Comparison of ENCODE assay signal across 1 cellular context in genomic region chr5:171477101-171477500, GRCh38.
TF ChIP-seq lines count a peak whose summit lies in the region.

No MANE protein-coding gene starts in this region.

TF ChIP-seq in K562, 482 proteins besides CTCF, POLR2A, EP300 and RAD21 (continued from another document):
- TF ChIP-seq TEAD4 (IDR thresholded peaks at IDR 0.05; ENCODE audit: low read length), result peak; percentile 86
- no peak for TF ChIP-seq TEAD4 (CRISPR knock-in tag; IDR thresholded peaks at IDR 0.05; ENCODE audit: borderline replicate concordance)
- TF ChIP-seq BMI1 (IDR thresholded peaks at IDR 0.05; ENCODE audit: low read length), result no peak
- TF ChIP-seq CBFA2T2 (conservative IDR thresholded peaks at IDR 0.05), result peak; percentile 42
- no peak for TF ChIP-seq SMAD3 (CRISPR knock-in tag; conservative IDR thresholded peaks at IDR 0.05)
- no peak for TF ChIP-seq ZKSCAN3 (CRISPR knock-in tag; IDR thresholded peaks at IDR 0.05)
- TF ChIP-seq FOXA3 (CRISPR knock-in tag; conservative IDR thresholded peaks at IDR 0.05 in 1 of 2, IDR thresholded peaks at IDR 0.05 in 1 of 2), result peak in 1 of 2 experiments; percentile 58; a peak in 1 of 4 replicates
- peak; percentile 54; the same call in 1 of the 2 replicates for TF ChIP-seq DIDO1 (tag; IDR thresholded peaks at IDR 0.05; ENCODE audit: low read depth)
- TF ChIP-seq L3MBTL2 (IDR thresholded peaks at IDR 0.05), result peak; percentile 61
- TF ChIP-seq RBFOX2 (IDR thresholded peaks at IDR 0.05; ENCODE audit: low read depth, low read length), result no peak
- TF ChIP-seq MAX (CRISPR knock-in tag; IDR thresholded peaks at IDR 0.05), result no peak
- no peak for TF ChIP-seq CUX1 (CRISPR knock-in tag; IDR thresholded peaks at IDR 0.05)
- no peak for TF ChIP-seq KLF10 (CRISPR knock-in tag; IDR thresholded peaks at IDR 0.05)
